ENCODE assay signal across 17 cellular contexts in the genomic region with DNA sequence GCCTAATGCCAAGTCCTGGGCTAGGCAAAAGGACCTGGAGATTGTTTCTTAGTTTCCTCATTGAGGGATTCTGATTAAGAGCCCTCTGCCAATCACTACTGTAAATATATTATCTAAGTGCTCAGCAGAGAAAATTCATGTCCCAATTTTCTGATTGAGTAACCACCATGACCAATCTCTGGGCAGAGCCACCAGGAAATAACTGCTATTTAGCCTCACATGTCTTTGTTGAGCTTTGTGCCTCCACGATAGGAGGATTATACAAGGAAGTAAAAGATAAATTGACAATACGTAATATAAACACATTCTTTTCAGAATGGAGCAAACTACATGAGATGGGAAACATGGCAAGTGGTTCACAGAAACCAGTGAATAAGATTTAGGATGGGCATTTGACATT.
A peak's percentile ranks its signal among the peaks of the same experiment; 100 is the strongest.
DNase-seq lines count a peak whose midpoint lies in the region; ATAC-seq, FAIRE-seq and TF ChIP-seq lines count a peak whose summit lies in the region.
"Had no signal": no experiment of that assay in that cellular context is flagged by ENCODE, and none has a peak within 500 bp of the region (broad histone marks: within the 10 kb centered on the region; RNA-seq: fewer than 3 reads in every experiment).

No MANE protein-coding gene starts in this region.

- CTCF ChIA-PET in Calu3 (lab: Charles Lee), result no interaction called here

- H3K4me1 Mint-ChIP-seq in Calu3 (ENCODE audit: low read depth, unreplicated experiment), result no peaks in the 10 kb centered on the region
- H3K4me1 Mint-ChIP-seq: IgD-negative memory B cell had no signal

- H3K9me3 ChIP-seq in trophoblast cell (ENCODE audit: insufficient read depth, low read depth, low read length), result no peaks in the 10 kb centered on the region
- H3K9me3 ChIP-seq: BLaER1 treated with 17β-estradiol and CSF1 and Interleukin-3, amounts not matched to agents 10 nM and 100 nM; HAP-1 had no signal

- H3K9me3 Mint-ChIP-seq in Calu3 (ENCODE audit: low read depth, unreplicated experiment), result peaks cover 10% of the 10 kb centered on the region

- WGBS in trophoblast cell (ENCODE audit: extremely low coverage, insufficient coverage, insufficient read length), result no CpG with 5 or more reads among the region's 2 CpGs

- no peak overlapping the region for H3K27ac ChIP-seq in trophoblast cell (ENCODE audit: low read depth, low read length)
- H3K27ac ChIP-seq in dorsolateral prefrontal cortex, result no peak overlapping the region
- H3K27ac ChIP-seq: BLaER1 treated with 17β-estradiol and CSF1 and Interleukin-3, amounts not matched to agents 10 nM and 100 nM; RWPE1 had no signal

- H3K27ac Mint-ChIP-seq in Calu3 (ENCODE audit: unreplicated experiment), result no peak overlapping the region
- H3K27ac Mint-ChIP-seq: IgD-negative memory B cell had no signal

- H4K91ac ChIP-seq in trophoblast cell (ENCODE audit: low read depth, low read length), result no peak overlapping the region

- intact Hi-C loops in Calu3 (cut with micrococcal nuclease; ENCODE audit: unreplicated experiment) (no loop called here), dorsolateral prefrontal cortex (cut with DNase I) (no loop called here)

- no TSS peak for BruUV-seq in Calu3 (replicated peaks; lab: Mats Ljungman, UMichigan)

- H2BK5ac ChIP-seq in trophoblast cell (ENCODE audit: low read depth, low read length, poor library complexity), result no peak overlapping the region

- no peak overlapping the region for H3K4me3 Mint-ChIP-seq in Calu3 (ENCODE audit: low read depth, unreplicated experiment)
- H3K4me3 Mint-ChIP-seq: IgD-negative memory B cell had no signal

- no peak overlapping the region for H2AK5ac ChIP-seq in trophoblast cell (ENCODE audit: low read length)

- no peak for FAIRE-seq in HTR-8/SVneo (lab: Jason Lieb, UNC)

- H3K4ac ChIP-seq in trophoblast cell (ENCODE audit: low read depth, low read length), result no peak overlapping the region

- H3K79me2 ChIP-seq in trophoblast cell (ENCODE audit: control insufficient read depth, insufficient read depth, low read length, poor library complexity), result no peaks in the 10 kb centered on the region

- no peaks in the 10 kb centered on the region for H3K79me1 ChIP-seq in trophoblast cell (ENCODE audit: low read length)

- no peak overlapping the region for H3K18ac ChIP-seq in trophoblast cell (ENCODE audit: low read length)

- H3K27me3 Mint-ChIP-seq in Calu3 (ENCODE audit: unreplicated experiment), result peaks cover 9% of the 10 kb centered on the region
- H3K27me3 Mint-ChIP-seq: IgD-negative memory B cell had no signal

- H3K36me3 Mint-ChIP-seq in Calu3 (ENCODE audit: insufficient read depth, unreplicated experiment), result no peaks in the 10 kb centered on the region
- H3K36me3 Mint-ChIP-seq: IgD-negative memory B cell had no signal

- H2BK120ac ChIP-seq in trophoblast cell (ENCODE audit: insufficient read depth, low read length, poor library complexity), result no peak overlapping the region

- no peak overlapping the region for H2AFZ ChIP-seq in trophoblast cell (ENCODE audit: insufficient read depth, low read length, poor library complexity)

- no peaks in the 10 kb centered on the region for H3K36me3 ChIP-seq in trophoblast cell (ENCODE audit: control insufficient read depth in 1 of 2, insufficient read depth in 2 of 2, low read length in 2 of 2)
- H3K36me3 ChIP-seq: BLaER1 treated with 17β-estradiol and CSF1 and Interleukin-3, amounts not matched to agents 10 nM and 100 nM; HAP-1 had no signal

- DNase-seq in Calu3, result peak; percentile 2
- peak; percentile 30 for DNase-seq in RPMI7951 (ENCODE audit: low read depth)
- DNase-seq in fibroblast of gingiva (ENCODE audit: low read depth), result peak; percentile 51
- DNase-seq in trophoblast cell, result peak; percentile 11 to 43
- DNase-seq in HTR-8/SVneo (ENCODE audit: insufficient read length, low spot score), result no peak
- DNase-seq in dorsolateral prefrontal cortex, result no peak
- DNase-seq: DMS 273 treated with DMSO at 0.1 percent for 48 hours; Kasumi-1; NCI-H187 treated with DMSO at 0.1 percent for 48 hours; NCI-H2171; NCI-H446; NK-92 treated with Interleukin-12 subunit alpha and Interleukin-12 subunit beta, amount 100 ng/mL, for 24 hours had no signal

- H3K27me3 ChIP-seq in trophoblast cell (ENCODE audit: insufficient read depth, low read length), result no peaks in the 10 kb centered on the region
- H3K27me3 ChIP-seq in dorsolateral prefrontal cortex, result peaks cover 0 to 4% (median 0%) of the 10 kb centered on the region in 45 donors
- H3K27me3 ChIP-seq: BLaER1 treated with 17β-estradiol and CSF1 and Interleukin-3, amounts not matched to agents 10 nM and 100 nM had no signal

- peaks cover 3 to 4% of the 10 kb centered on the region in 2 experiments for H3K4me1 ChIP-seq in trophoblast cell (ENCODE audit: control insufficient read depth in 1 of 2, insufficient read depth in 2 of 2, low read length in 2 of 2)
- H3K4me1 ChIP-seq: BLaER1 treated with 17β-estradiol and CSF1 and Interleukin-3, amounts not matched to agents 10 nM and 100 nM; HAP-1 had no signal

- no peak overlapping the region for H3K4me3 ChIP-seq in trophoblast cell (ENCODE audit: low read depth, low read length)
- no peak overlapping the region for H3K4me3 ChIP-seq in dorsolateral prefrontal cortex
- H3K4me3 ChIP-seq: BLaER1 treated with 17β-estradiol and CSF1 and Interleukin-3, amounts not matched to agents 10 nM and 100 nM; HAP-1 had no signal

- H4K8ac ChIP-seq in trophoblast cell (ENCODE audit: low read depth, low read length), result no peak overlapping the region

- no peak overlapping the region for H4K12ac ChIP-seq in trophoblast cell (ENCODE audit: low read depth, low read length)

- ATAC-seq in GM19455 (IDR thresholded peaks at IDR 0.05; ENCODE audit: unreplicated experiment), result no peak

- no peak for TF ChIP-seq CTCF in Calu3 (IDR thresholded peaks at IDR 0.05; ENCODE audit: unreplicated experiment)
- TF ChIP-seq CTCF in dorsolateral prefrontal cortex (IDR thresholded peaks at IDR 0.05 in 54 of 56, conservative IDR thresholded peaks at IDR 0.05 in 2 of 56; ENCODE audit: low read depth in 1 of 56, partially characterized antibody in 56 of 56), result no peak

- no peak overlapping the region for H2BK12ac ChIP-seq in trophoblast cell (ENCODE audit: low read length)

- H3K23ac ChIP-seq in trophoblast cell (ENCODE audit: low read length), result no peak overlapping the region

- no peak overlapping the region for H3K9ac ChIP-seq in trophoblast cell (ENCODE audit: low read length)
- H3K9ac ChIP-seq: BLaER1 treated with 17β-estradiol and CSF1 and Interleukin-3, amounts not matched to agents 10 nM and 100 nM had no signal

- no peak overlapping the region for H3K14ac ChIP-seq in trophoblast cell (ENCODE audit: low read length)

- no peak overlapping the region for H3K4me2 ChIP-seq in trophoblast cell (ENCODE audit: low read length)
- H3K4me2 ChIP-seq: BLaER1 treated with 17β-estradiol and CSF1 and Interleukin-3, amounts not matched to agents 10 nM and 100 nM had no signal

Comparison
In these comparisons a context has a peak if more than half of its experiments do, and no peak if none do; other contexts are left out.
1. DNase-seq: peak in Calu3 (single experiment), RPMI7951 (single experiment), fibroblast of gingiva (single experiment) and trophoblast cell (2 of 2); none in HTR-8/SVneo (single experiment) and dorsolateral prefrontal cortex (0 of 10).